2 cellular contexts compared by ENCODE assay signal in the genomic region with DNA sequence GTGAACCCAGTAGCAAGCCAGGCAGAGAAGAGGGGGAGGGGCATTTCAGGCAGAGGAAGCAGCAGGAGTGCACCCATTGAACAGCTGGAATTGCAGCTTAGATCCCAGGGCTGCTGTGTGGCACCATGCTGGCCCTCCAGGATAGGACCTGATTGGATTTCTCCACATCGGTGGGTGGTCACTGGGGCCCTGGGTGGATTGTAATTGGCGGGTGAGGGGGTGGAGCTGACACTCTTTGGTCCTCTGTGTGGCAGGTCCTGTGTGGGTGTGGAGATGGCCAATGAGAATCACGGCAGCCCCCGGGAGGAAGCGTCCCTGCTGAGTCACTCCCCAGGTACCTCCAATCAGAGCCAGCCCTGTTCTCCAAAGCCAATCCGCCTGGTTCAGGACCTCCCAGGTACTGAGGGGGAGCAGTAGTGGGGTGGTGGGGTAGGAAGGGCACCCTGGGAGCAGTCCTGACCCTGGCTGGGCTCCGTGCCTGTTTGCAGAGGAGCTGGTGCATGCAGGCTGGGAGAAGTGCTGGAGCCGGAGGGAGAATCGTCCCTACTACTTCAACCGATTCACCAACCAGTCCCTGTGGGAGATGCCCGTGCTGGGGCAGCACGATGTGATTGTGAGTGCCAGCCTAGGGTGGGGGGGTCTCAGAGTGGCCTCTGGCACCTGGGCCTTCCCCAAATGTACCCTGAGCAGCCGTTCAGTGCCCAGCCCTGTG.
TF ChIP-seq lines count a peak whose summit lies in the region.

No MANE protein-coding gene starts in this region.

TF ChIP-seq in K562, 482 proteins besides CTCF, POLR2A, EP300 and RAD21:
- no peak for TF ChIP-seq DIDO1 (tag; IDR thresholded peaks at IDR 0.05; ENCODE audit: low read depth)
- 0 out of 2 replicates have a peak, but pooled peaks have one; percentile 10 for TF ChIP-seq POLR2AphosphoS5 (IDR thresholded peaks at IDR 0.05; ENCODE audit: control insufficient read depth, insufficient read depth, low read depth, low read length)
- TF ChIP-seq RBM22 (IDR thresholded peaks at IDR 0.05; ENCODE audit: low read depth, low read length, poor library complexity, severe bottlenecking) = peak; percentile 44
- TF ChIP-seq RCOR1 (IDR thresholded peaks at IDR 0.05; ENCODE audit: borderline replicate concordance in 1 of 2, low read depth in 2 of 2, low read length in 2 of 2) = no peak
- peak; percentile 52 for TF ChIP-seq RBFOX2 (IDR thresholded peaks at IDR 0.05; ENCODE audit: low read depth, low read length)
- peak; percentile 54 for TF ChIP-seq POLR2G (IDR thresholded peaks at IDR 0.05; ENCODE audit: low read depth, low read length)
- TF ChIP-seq, protein P1, sequence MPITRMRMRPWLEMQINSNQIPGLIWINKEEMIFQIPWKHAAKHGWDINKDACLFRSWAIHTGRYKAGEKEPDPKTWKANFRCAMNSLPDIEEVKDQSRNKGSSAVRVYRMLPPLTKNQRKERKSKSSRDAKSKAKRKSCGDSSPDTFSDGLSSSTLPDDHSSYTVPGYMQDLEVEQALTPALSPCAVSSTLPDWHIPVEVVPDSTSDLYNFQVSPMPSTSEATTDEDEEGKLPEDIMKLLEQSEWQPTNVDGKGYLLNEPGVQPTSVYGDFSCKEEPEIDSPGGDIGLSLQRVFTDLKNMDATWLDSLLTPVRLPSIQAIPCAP (CRISPR knock-in tag; IDR thresholded peaks at IDR 0.05; ENCODE audit: borderline replicate concordance) = no peak
- TF ChIP-seq EGR1 (conservative IDR thresholded peaks at IDR 0.05) = peak; percentile 47
- TF ChIP-seq, protein P2, sequence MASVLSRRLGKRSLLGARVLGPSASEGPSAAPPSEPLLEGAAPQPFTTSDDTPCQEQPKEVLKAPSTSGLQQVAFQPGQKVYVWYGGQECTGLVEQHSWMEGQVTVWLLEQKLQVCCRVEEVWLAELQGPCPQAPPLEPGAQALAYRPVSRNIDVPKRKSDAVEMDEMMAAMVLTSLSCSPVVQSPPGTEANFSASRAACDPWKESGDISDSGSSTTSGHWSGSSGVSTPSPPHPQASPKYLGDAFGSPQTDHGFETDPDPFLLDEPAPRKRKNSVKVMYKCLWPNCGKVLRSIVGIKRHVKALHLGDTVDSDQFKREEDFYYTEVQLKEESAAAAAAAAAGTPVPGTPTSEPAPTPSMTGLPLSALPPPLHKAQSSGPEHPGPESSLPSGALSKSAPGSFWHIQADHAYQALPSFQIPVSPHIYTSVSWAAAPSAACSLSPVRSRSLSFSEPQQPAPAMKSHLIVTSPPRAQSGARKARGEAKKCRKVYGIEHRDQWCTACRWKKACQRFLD (CRISPR knock-in tag; IDR thresholded peaks at IDR 0.05) = no peak
- TF ChIP-seq, protein P3, sequence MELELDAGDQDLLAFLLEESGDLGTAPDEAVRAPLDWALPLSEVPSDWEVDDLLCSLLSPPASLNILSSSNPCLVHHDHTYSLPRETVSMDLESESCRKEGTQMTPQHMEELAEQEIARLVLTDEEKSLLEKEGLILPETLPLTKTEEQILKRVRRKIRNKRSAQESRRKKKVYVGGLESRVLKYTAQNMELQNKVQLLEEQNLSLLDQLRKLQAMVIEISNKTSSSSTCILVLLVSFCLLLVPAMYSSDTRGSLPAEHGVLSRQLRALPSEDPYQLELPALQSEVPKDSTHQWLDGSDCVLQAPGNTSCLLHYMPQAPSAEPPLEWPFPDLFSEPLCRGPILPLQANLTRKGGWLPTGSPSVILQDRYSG (tag; conservative IDR thresholded peaks at IDR 0.05; ENCODE audit: low read depth) = no peak

TF ChIP-seq in HEK293T, 16 proteins besides CTCF, POLR2A, EP300 and RAD21:
- TF ChIP-seq TARDBP (IDR thresholded peaks at IDR 0.05) (no peak), BHLHE40 (IDR thresholded peaks at IDR 0.05; ENCODE audit: borderline replicate concordance) (no peak), SP1 (IDR thresholded peaks at IDR 0.05) (no peak), NFRKB (IDR thresholded peaks at IDR 0.05) (no peak)
